In the genomic region with DNA sequence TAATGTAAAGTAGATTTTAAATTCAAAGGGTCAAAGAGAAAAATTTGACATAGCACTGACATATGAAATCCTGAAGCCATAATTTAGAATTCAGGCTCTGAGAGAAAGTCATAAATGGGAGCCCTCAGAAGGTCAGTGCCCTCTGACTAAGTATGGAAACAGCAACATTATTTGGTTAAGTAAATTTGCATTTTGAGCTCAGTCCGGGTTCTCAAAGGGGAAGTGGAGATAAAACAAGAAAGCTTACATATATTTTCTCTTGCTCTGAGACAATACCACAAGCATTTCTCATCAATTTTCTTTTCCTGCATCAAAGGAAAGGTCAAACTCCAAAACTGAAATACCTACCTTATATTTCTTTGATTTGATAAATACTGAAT, we compare ENCODE assay signal across 12 cellular contexts.
A peak's percentile ranks its signal among the peaks of the same experiment; 100 is the strongest.
DNase-seq lines count a peak whose midpoint lies in the region; ATAC-seq, FAIRE-seq and TF ChIP-seq lines count a peak whose summit lies in the region.
"Had no signal": no experiment of that assay in that cellular context is flagged by ENCODE, and none has a peak within 500 bp of the region (broad histone marks: within the 10 kb centered on the region; RNA-seq: fewer than 3 reads in every experiment).

No MANE protein-coding gene starts in this region.

- H3K36me3 ChIP-seq in astrocyte (ENCODE audit: insufficient read depth, low read length), result no peaks in the 10 kb centered on the region
- H3K36me3 ChIP-seq: prostate gland had no signal

- H2AFZ ChIP-seq in astrocyte (ENCODE audit: low read depth, low read length), result no peak overlapping the region

- H3K27ac Mint-ChIP-seq in astrocyte (ENCODE audit: unreplicated experiment), result no peak overlapping the region
- H3K27ac Mint-ChIP-seq in activated CD4-positive, alpha-beta T cell treated with anti-CD3 and anti-CD28 coated beads for 36 hours, result no peak overlapping the region

- POLR2A ChIA-PET in activated CD4-positive, alpha-beta T cell treated with anti-CD3 and anti-CD28 coated beads for 36 hours (lab: Charles Lee), result no interaction called here

- FAIRE-seq in astrocyte (lab: Jason Lieb, UNC) (no peak), HTR-8/SVneo (lab: Jason Lieb, UNC) (no peak)
- FAIRE-seq: keratinocyte had no signal

- peak overlapping the region; percentile 50 for H3K27ac ChIP-seq in astrocyte (ENCODE audit: low read depth, low read length)
- H3K27ac ChIP-seq: prostate gland, SK-N-MC had no signal

- no peaks in the 10 kb centered on the region for H3K36me3 Mint-ChIP-seq in astrocyte (ENCODE audit: low read depth, unreplicated experiment)
- no peaks in the 10 kb centered on the region for H3K36me3 Mint-ChIP-seq in activated CD4-positive, alpha-beta T cell treated with anti-CD3 and anti-CD28 coated beads for 36 hours (ENCODE audit: low read depth)

- H3K4me1 ChIP-seq in astrocyte (ENCODE audit: insufficient read depth, low read length), result peaks cover 34% of the 10 kb centered on the region
- H3K4me1 ChIP-seq: prostate gland had no signal

- no peaks in the 10 kb centered on the region for H3K27me3 Mint-ChIP-seq in astrocyte (ENCODE audit: low read depth, unreplicated experiment)
- H3K27me3 Mint-ChIP-seq in activated CD4-positive, alpha-beta T cell treated with anti-CD3 and anti-CD28 coated beads for 36 hours, result no peaks in the 10 kb centered on the region

- peaks cover 16% of the 10 kb centered on the region for H3K4me1 Mint-ChIP-seq in astrocyte (ENCODE audit: low read depth, unreplicated experiment)
- no peaks in the 10 kb centered on the region for H3K4me1 Mint-ChIP-seq in activated CD4-positive, alpha-beta T cell treated with anti-CD3 and anti-CD28 coated beads for 36 hours

- intact Hi-C loops in activated CD4-positive, alpha-beta T cell treated with anti-CD3 and anti-CD28 coated beads for 36 hours (cut with DNase I, micrococcal nuclease), result no loop called here

- H3K9me3 ChIP-seq in astrocyte (ENCODE audit: insufficient read depth, low read depth, low read length), result no peaks in the 10 kb centered on the region
- H3K9me3 ChIP-seq: prostate gland had no signal

- H4K20me1 ChIP-seq in astrocyte (ENCODE audit: insufficient read depth, low read length), result no peaks in the 10 kb centered on the region

- H3K4me2 ChIP-seq in astrocyte (ENCODE audit: low read length), result peak overlapping the region; percentile 44

- H3K4me3 Mint-ChIP-seq in astrocyte (ENCODE audit: unreplicated experiment), result no peak overlapping the region
- H3K4me3 Mint-ChIP-seq in activated CD4-positive, alpha-beta T cell treated with anti-CD3 and anti-CD28 coated beads for 36 hours, result no peak overlapping the region

- ATAC-seq in HG03066 (IDR thresholded peaks at IDR 0.05; ENCODE audit: low read depth, unreplicated experiment), result peak; percentile 96
- ATAC-seq in activated CD4-positive, alpha-beta T cell treated with anti-CD3 and anti-CD28 coated beads for 36 hours, result no peak

- no peaks in the 10 kb centered on the region for H3K79me2 ChIP-seq in astrocyte (ENCODE audit: insufficient read depth, low read length)

- peak overlapping the region; percentile 7 for H3K9ac ChIP-seq in astrocyte (ENCODE audit: low read length)

- H3K9me3 Mint-ChIP-seq in astrocyte (ENCODE audit: unreplicated experiment), result peaks cover 3% of the 10 kb centered on the region
- H3K9me3 Mint-ChIP-seq in activated CD4-positive, alpha-beta T cell treated with anti-CD3 and anti-CD28 coated beads for 36 hours (ENCODE audit: low read depth), result peaks cover 1% of the 10 kb centered on the region

- H3K4me3 ChIP-seq in GM12865 (ENCODE audit: low read depth, low read length) (no peak overlapping the region), astrocyte (ENCODE audit: insufficient read depth, low read depth, low read length) (no peak overlapping the region)
- H3K4me3 ChIP-seq: prostate gland, SK-N-MC had no signal

- TF ChIP-seq CTCF in GM12865 (IDR thresholded peaks at IDR 0.05; ENCODE audit: insufficient read depth, low read depth, low read length, missing control alignments), result no peak
- no peak for TF ChIP-seq CTCF in GM20000 (IDR thresholded peaks at IDR 0.05; ENCODE audit: extremely low read depth, missing control alignments)
- TF ChIP-seq CTCF in astrocyte (IDR thresholded peaks at IDR 0.05; ENCODE audit: insufficient read depth, low read depth, low read length), result no peak

- H3K27me3 ChIP-seq in astrocyte (ENCODE audit: insufficient read depth, low read length), result no peaks in the 10 kb centered on the region

- CTCF ChIA-PET in activated CD4-positive, alpha-beta T cell treated with anti-CD3 and anti-CD28 coated beads for 36 hours (lab: Charles Lee), result no interaction called here

- peak; percentile 73 for DNase-seq in GM12865 (ENCODE audit: low read depth)
- DNase-seq in GM20000 (ENCODE audit: low spot score), result peak; percentile 56
- peak; percentile 61 for DNase-seq in astrocyte (ENCODE audit: low read depth)
- DNase-seq in HTR-8/SVneo (ENCODE audit: insufficient read length, low spot score), result no peak
- no peak for DNase-seq in HPDE6-E6E7 (ENCODE audit: extremely low spot score)
- no peak for DNase-seq in activated CD4-positive, alpha-beta T cell treated with anti-CD3 and anti-CD28 coated beads for 36 hours
- DNase-seq in T-helper 9 cell, result no peak
- DNase-seq: cortex of kidney had no signal

Comparison
In these comparisons a context has a peak if more than half of its experiments do, and no peak if none do; other contexts are left out.
1. DNase-seq: peak in GM12865 (single experiment), GM20000 (single experiment) and astrocyte (single experiment); none in HTR-8/SVneo (single experiment), HPDE6-E6E7 (single experiment), activated CD4-positive, alpha-beta T cell treated with anti-CD3 and anti-CD28 coated beads for 36 hours (single experiment) and T-helper 9 cell (single experiment).